21 cellular contexts compared by ENCODE assay signal in genomic region chr5:36682499-36682898, GRCh38.
DNase-seq lines count a peak whose midpoint lies in the region; ATAC-seq and TF ChIP-seq lines count a peak whose summit lies in the region.
"Had no signal": no experiment of that assay in that cellular context is flagged by ENCODE, and none has a peak within 500 bp of the region (broad histone marks: within the 10 kb centered on the region; RNA-seq: fewer than 3 reads in every experiment).

No MANE protein-coding gene starts in this region.

- intact Hi-C loops in heart left ventricle (cut with DNase I) (loop anchor here in 3 of 10 donors (5.0 to 10.0 kb wide), 4 partner anchors 70 to 160 kb away; partner anchors contain the start of gene SLC1A3 (in 1 of the 3)), Right ventricle myocardium superior (cut with DNase I) (no loop called here), dorsolateral prefrontal cortex (cut with DNase I) (no loop called here), sigmoid colon (cut with DNase I) (no loop called here)

- no peak for DNase-seq in heart left ventricle
- DNase-seq in Right ventricle myocardium superior, result no peak
- no peak for DNase-seq in dorsolateral prefrontal cortex
- no peak for DNase-seq in sigmoid colon
- DNase-seq in progenitor cell of endocrine pancreas (ENCODE audit: low spot score, unreplicated experiment), result no peak
- no peak for DNase-seq in NK-92 (lab: John Stamatoyannopoulos, UW; ENCODE audit: unreplicated experiment)
- DNase-seq in HUDEP-2 (lab: John Stamatoyannopoulos, UW; ENCODE audit: unreplicated experiment in 76 of 76), result no peak
- DNase-seq: CD4-positive, alpha-beta T cell; COR-L47; HCEC 1CT; IMR-90; KG1; MM.1S; NCI-H2029; NCI-H446 treated with DMSO at 0.1 percent for 48 hours; NCI-H526 treated with DMSO at 0.1 percent for 48 hours; NK-92 treated with Interleukin-12 subunit alpha and Interleukin-12 subunit beta, amount 100 ng/mL, for 24 hours; PC-3; SJCRH30 had no signal

- TF ChIP-seq POLR2A in heart left ventricle (IDR thresholded peaks at IDR 0.05), result no peak
- no peak for TF ChIP-seq POLR2A in sigmoid colon (IDR thresholded peaks at IDR 0.05)

- no peak overlapping the region for H3K4me3 ChIP-seq in heart left ventricle
- no peak overlapping the region for H3K4me3 ChIP-seq in dorsolateral prefrontal cortex
- H3K4me3 ChIP-seq in sigmoid colon, result no peak overlapping the region
- H3K4me3 ChIP-seq: GM12878, SJCRH30 had no signal

- H3K27me3 Mint-ChIP-seq in progenitor cell of endocrine pancreas, result no peaks in the 10 kb centered on the region

- ATAC-seq in heart left ventricle (no peak), Right ventricle myocardium superior (ENCODE audit: poor library complexity) (no peak), HG03432 (IDR thresholded peaks at IDR 0.05; ENCODE audit: unreplicated experiment) (peak; percentile 53)
- ATAC-seq: GM12878, PC-3 had no signal

- H3K36me3 ChIP-seq in heart left ventricle, result peaks cover 0 to 38% (median 2%) of the 10 kb centered on the region in 9 donors
- no peaks in the 10 kb centered on the region for H3K36me3 ChIP-seq in sigmoid colon
- H3K36me3 ChIP-seq: SJCRH30 had no signal

- peaks cover under 1% of the 10 kb centered on the region for H3K36me3 Mint-ChIP-seq in progenitor cell of endocrine pancreas (ENCODE audit: insufficient read depth)

- peaks cover 0 to 77% (median 9%) of the 10 kb centered on the region in 12 donors for H3K4me1 ChIP-seq in heart left ventricle
- no peaks in the 10 kb centered on the region for H3K4me1 ChIP-seq in sigmoid colon

- TF ChIP-seq CTCF in heart left ventricle (IDR thresholded peaks at IDR 0.05) (no peak), dorsolateral prefrontal cortex (IDR thresholded peaks at IDR 0.05 in 54 of 56, conservative IDR thresholded peaks at IDR 0.05 in 2 of 56; ENCODE audit: low read depth in 1 of 56, partially characterized antibody in 56 of 56) (no peak), sigmoid colon (IDR thresholded peaks at IDR 0.05) (no peak), progenitor cell of endocrine pancreas (IDR thresholded peaks at IDR 0.05; ENCODE audit: unreplicated experiment) (no peak)

- H3K27ac Mint-ChIP-seq in progenitor cell of endocrine pancreas, result no peak overlapping the region
- H3K27ac Mint-ChIP-seq: CD4-positive, alpha-beta T cell had no signal

- H3K9me3 ChIP-seq in heart left ventricle, result no peaks in the 10 kb centered on the region
- H3K9me3 ChIP-seq in sigmoid colon, result no peaks in the 10 kb centered on the region
- H3K9me3 ChIP-seq: SJCRH30 had no signal

- no peaks in the 10 kb centered on the region for H3K27me3 ChIP-seq in heart left ventricle
- H3K27me3 ChIP-seq in dorsolateral prefrontal cortex, result no peaks in the 10 kb centered on the region
- H3K27me3 ChIP-seq in sigmoid colon, result no peaks in the 10 kb centered on the region
- H3K27me3 ChIP-seq: SJCRH30 had no signal

- H3K27ac ChIP-seq in heart left ventricle, result peak overlapping the region in 8 of 12 donors; percentile 3 to 61 (median 38)
- H3K27ac ChIP-seq in dorsolateral prefrontal cortex, result peak overlapping the region in 53 of 59 donors; percentile 0 to 97 (median 91)
- H3K27ac ChIP-seq in sigmoid colon, result no peak overlapping the region
- H3K27ac ChIP-seq: SJCRH30 had no signal

- H3K4me1 Mint-ChIP-seq in progenitor cell of endocrine pancreas (ENCODE audit: low read depth), result peaks cover under 1% of the 10 kb centered on the region

- TF ChIP-seq EP300 in sigmoid colon (IDR thresholded peaks at IDR 0.05), result no peak

- no peak overlapping the region for H3K4me3 Mint-ChIP-seq in progenitor cell of endocrine pancreas (ENCODE audit: low read depth)
- H3K4me3 Mint-ChIP-seq: CD4-positive, alpha-beta T cell had no signal

- no peaks in the 10 kb centered on the region for H3K9me3 Mint-ChIP-seq in progenitor cell of endocrine pancreas (ENCODE audit: low read depth)
- H3K9me3 Mint-ChIP-seq: CD4-positive, alpha-beta T cell had no signal

- 79 to 92% (median 88%) methylated on average over 2 of the region's 2 CpGs for WGBS in heart left ventricle, 4 donors
- 92 to 93% methylated on average over 2 of the region's 2 CpGs for WGBS in sigmoid colon, 2 donors

Comparison
In these comparisons a context has a peak if more than half of its experiments do, and no peak if none do; other contexts are left out.
1. H3K27ac ChIP-seq: peak in heart left ventricle (8 of 12) and dorsolateral prefrontal cortex (53 of 59); none in sigmoid colon (0 of 4).